In the genomic region with DNA sequence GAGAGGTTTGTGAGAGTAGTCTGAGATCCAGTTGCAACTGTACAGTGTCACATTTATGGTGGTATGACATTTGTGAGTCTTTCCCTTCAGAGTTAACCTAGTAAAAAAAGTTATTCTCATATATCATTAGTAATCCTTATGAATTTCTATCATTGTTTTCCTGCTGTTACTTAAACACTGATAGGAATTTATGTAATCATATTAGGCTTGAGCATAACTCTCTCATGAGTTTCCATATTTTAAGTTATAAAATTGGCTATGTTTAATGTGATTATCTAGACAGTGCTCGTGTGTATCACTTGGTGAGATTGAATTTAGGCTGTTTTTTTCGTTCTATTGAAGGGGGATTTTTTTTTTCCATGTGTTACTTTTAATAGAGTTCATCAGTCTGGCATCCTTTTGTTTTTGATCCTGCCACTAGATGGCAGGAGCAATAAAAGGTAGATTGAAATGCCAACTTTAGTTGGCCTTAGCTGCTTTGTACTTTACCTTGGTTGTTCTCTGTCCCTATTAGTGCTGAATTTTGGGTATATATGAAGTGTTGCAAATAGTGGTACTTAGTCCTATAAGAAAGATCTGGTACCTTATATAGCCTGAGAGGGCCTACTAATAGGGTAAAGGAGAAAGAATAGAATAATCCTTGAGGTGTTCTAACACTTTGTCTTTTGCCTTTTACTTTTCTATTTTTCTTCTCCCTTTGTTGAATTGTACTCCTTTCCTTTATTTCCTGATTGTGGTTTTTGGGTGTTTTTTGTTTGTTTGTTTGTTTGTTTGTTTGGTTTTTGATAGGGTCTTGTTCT, we compare ENCODE assay signal across 8 cellular contexts. TPM values are rescaled to one million over a fixed set of nuclear protein-coding genes. Genes with fewer than 3 reads are reported as not detected.
A peak's percentile ranks its signal among the peaks of the same experiment; 100 is the strongest.
DNase-seq lines count a peak whose midpoint lies in the region; ATAC-seq, FAIRE-seq and TF ChIP-seq lines count a peak whose summit lies in the region.

No MANE protein-coding gene starts in this region.

- H3K36me3 ChIP-seq in bronchial epithelial cell (ENCODE audit: control insufficient read depth, insufficient read depth, low read length) (no peaks in the 10 kb centered on the region), left lung (no peaks in the 10 kb centered on the region)

- intact Hi-C loops in Right ventricle myocardium inferior (cut with DNase I) (loop anchor here (1.0 to 5.0 kb wide), 2 partner anchors 147 to 218 kb away; no protein-coding TSS in a partner anchor), cardiac septum (cut with DNase I) (no loop called here), left lung (cut with DNase I) (no loop called here)

- H3K27me3 ChIP-seq in bronchial epithelial cell (ENCODE audit: control insufficient read depth, insufficient read depth, low read length) (no peaks in the 10 kb centered on the region), left lung (no peaks in the 10 kb centered on the region)

- peak; percentile 33 for ATAC-seq in Right ventricle myocardium inferior
- ATAC-seq in left lung: peak; percentile 76
- no peak for ATAC-seq in GM18867 (IDR thresholded peaks at IDR 0.05; ENCODE audit: unreplicated experiment)
- ATAC-seq in GM21423 (IDR thresholded peaks at IDR 0.05; ENCODE audit: unreplicated experiment): no peak

- H3K4me3 ChIP-seq in bronchial epithelial cell (ENCODE audit: low read depth, low read length): no peak overlapping the region
- H3K4me3 ChIP-seq in left lung: no peak overlapping the region

- FAIRE-seq in bronchial epithelial cell (lab: Jason Lieb, UNC): no peak

- DNase-seq in Right ventricle myocardium inferior (ENCODE audit: missing footprints) (no peak), cardiac septum (ENCODE audit: low spot score) (no peak), NCI-H2029 (lab: John Stamatoyannopoulos, UW) (peak; percentile 49), bronchial epithelial cell (ENCODE audit: low read depth) (peak; percentile 42), left lung (no peak), 8988T (no peak)

- no peaks in the 10 kb centered on the region for H3K9me3 ChIP-seq in left lung

- H3K4me1 ChIP-seq in left lung: peaks cover 6 to 55% of the 10 kb centered on the region in 2 donors

- H3K27ac ChIP-seq in left lung: no peak overlapping the region

- TF ChIP-seq CTCF in bronchial epithelial cell (IDR thresholded peaks at IDR 0.05; ENCODE audit: insufficient read depth, low read length, severe bottlenecking) (peak; percentile 58), left lung (IDR thresholded peaks at IDR 0.05) (peak in 1 of 2 donors; percentile 54)

RNA-seq across cellular contexts. Expression of a gene that starts 17.9 kb away (rescaled TPM):
- 98.6 TPM for total RNA-seq in Right ventricle myocardium inferior
- total RNA-seq in cardiac septum: 91.3 TPM
- total RNA-seq in bronchial epithelial cell: 205 and 343 TPM in 2 replicates
- 100 to 1,000 TPM; 127 to 139 TPM for total RNA-seq in left lung

Comparison
In these comparisons a context has a peak if more than half of its experiments do, and no peak if none do; other contexts are left out.
1. ATAC-seq: peak in Right ventricle myocardium inferior (single experiment) and left lung (single experiment); none in GM18867 (single experiment) and GM21423 (single experiment).
2. DNase-seq: peak in NCI-H2029 (single experiment) and bronchial epithelial cell (single experiment); none in Right ventricle myocardium inferior (single experiment), cardiac septum (single experiment), left lung (0 of 2) and 8988T (single experiment).